Comparison of ENCODE assay signal across 8 cellular contexts in genomic region chr2:226800941-226801784, GRCh38. TPM values are rescaled to one million over a fixed set of nuclear protein-coding genes. Genes with fewer than 3 reads are reported as not detected.
DNase-seq lines count a peak whose midpoint lies in the region; ATAC-seq and TF ChIP-seq lines count a peak whose summit lies in the region.

No MANE protein-coding gene starts in this region.

- ATAC-seq in GM21381 (IDR thresholded peaks at IDR 0.05; ENCODE audit: unreplicated experiment), result peak; percentile 79
- ATAC-seq in activated naive CD8-positive, alpha-beta T cell treated with anti-CD3 and anti-CD28 coated beads, Interleukin-2, amount 10 ng/mL, durations not matched to agents 7 days and 5 days (ENCODE audit: low read depth), result peak; percentile 55
- peak; percentile 81 to 87 (median 85) for ATAC-seq in heart left ventricle

- no peak overlapping the region for H3K9ac ChIP-seq in HUES64 (ENCODE audit: low read depth, low read length)

- intact Hi-C loops in heart left ventricle (cut with DNase I), result loop anchor here (2.0 to 10.0 kb wide), 23 partner anchors 36 to 1134 kb away; partner anchors contain the start of gene RHBDD1 (in 1 of the 10)
- intact Hi-C loops in prostate gland (cut with DNase I), result loop anchor here (2.0 to 5.0 kb wide), 3 partner anchors 181 to 1130 kb away; no protein-coding TSS in a partner anchor
- intact Hi-C loops in uterus (cut with DNase I; ENCODE audit: low total_unique reads), result loop anchor here (10.0 kb wide), 1 partner anchor 1136 kb away; no protein-coding TSS in a partner anchor

- POLR2A ChIA-PET in activated naive CD8-positive, alpha-beta T cell treated with anti-CD3 and anti-CD28 coated beads, Interleukin-2, amount 10 ng/mL, durations not matched to agents 7 days and 5 days (lab: Charles Lee), result interaction anchor here (0.5 to 3.4 kb wide), 6 partner anchors 9 to 1136 kb away, joined by 4 to 30 read pairs (median 7); partner anchors contain the start of gene RHBDD1

- DNase-seq in D341Med (ENCODE audit: low spot score), result peak; percentile 90
- DNase-seq in SIG-M5 (lab: John Stamatoyannopoulos, UW), result peak; percentile 82
- peak; percentile 84 for DNase-seq in activated naive CD8-positive, alpha-beta T cell treated with anti-CD3 and anti-CD28 coated beads, Interleukin-2, amount 10 ng/mL, durations not matched to agents 7 days and 5 days
- peak; percentile 87 to 91 (median 88) for DNase-seq in heart left ventricle
- peak; percentile 82 for DNase-seq in prostate gland (ENCODE audit: low spot score)
- peak; percentile 89 to 91 for DNase-seq in uterus

- H3K27me3 Mint-ChIP-seq in activated naive CD8-positive, alpha-beta T cell treated with anti-CD3 and anti-CD28 coated beads, Interleukin-2, amount 10 ng/mL, durations not matched to agents 7 days and 5 days, result peaks cover 10% of the 10 kb centered on the region

- TF ChIP-seq CTCF in heart left ventricle (IDR thresholded peaks at IDR 0.05), result no peak
- TF ChIP-seq CTCF in prostate gland (IDR thresholded peaks at IDR 0.05), result peak in 2 of 4 experiments; percentile 20
- no peak for TF ChIP-seq CTCF in uterus (IDR thresholded peaks at IDR 0.05)

- peak overlapping the region; percentile 79 for H3K27ac Mint-ChIP-seq in activated naive CD8-positive, alpha-beta T cell treated with anti-CD3 and anti-CD28 coated beads, Interleukin-2, amount 10 ng/mL, durations not matched to agents 7 days and 5 days

- no peaks in the 10 kb centered on the region for H3K9me3 ChIP-seq in HUES64 (ENCODE audit: insufficient read depth, low read depth, low read length)
- H3K9me3 ChIP-seq in heart left ventricle, result no peaks in the 10 kb centered on the region
- H3K9me3 ChIP-seq in prostate gland, result no peaks in the 10 kb centered on the region
- no peaks in the 10 kb centered on the region for H3K9me3 ChIP-seq in uterus

- H3K4me1 ChIP-seq in HUES64 (ENCODE audit: insufficient read depth, low read length) (peaks cover 11% of the 10 kb centered on the region), heart left ventricle (peaks cover 0 to 46% (median 23%) of the 10 kb centered on the region in 12 donors), prostate gland (replicated peaks) (no peaks in the 10 kb centered on the region), uterus (no peaks in the 10 kb centered on the region)

- H3K36me3 Mint-ChIP-seq in activated naive CD8-positive, alpha-beta T cell treated with anti-CD3 and anti-CD28 coated beads, Interleukin-2, amount 10 ng/mL, durations not matched to agents 7 days and 5 days, result no peaks in the 10 kb centered on the region

- no peaks in the 10 kb centered on the region for H3K27me3 ChIP-seq in HUES64 (ENCODE audit: insufficient read depth, low read length)
- peaks cover 0 to 33% (median 0%) of the 10 kb centered on the region in 9 donors for H3K27me3 ChIP-seq in heart left ventricle
- H3K27me3 ChIP-seq in prostate gland (replicated peaks; ENCODE audit: insufficient read depth), result no peaks in the 10 kb centered on the region
- no peaks in the 10 kb centered on the region for H3K27me3 ChIP-seq in uterus

- peaks cover 21% of the 10 kb centered on the region for H3K4me1 Mint-ChIP-seq in activated naive CD8-positive, alpha-beta T cell treated with anti-CD3 and anti-CD28 coated beads, Interleukin-2, amount 10 ng/mL, durations not matched to agents 7 days and 5 days

- H3K9me3 Mint-ChIP-seq in activated naive CD8-positive, alpha-beta T cell treated with anti-CD3 and anti-CD28 coated beads, Interleukin-2, amount 10 ng/mL, durations not matched to agents 7 days and 5 days, result no peaks in the 10 kb centered on the region

- H3K27ac ChIP-seq in HUES64 (ENCODE audit: low read depth, low read length) (no peak overlapping the region), heart left ventricle (peak overlapping the region; percentile 66 to 98 (median 94)), prostate gland (peak overlapping the region; percentile 92 to 93), uterus (peak overlapping the region; percentile 93 to 96)

- peaks cover 20% of the 10 kb centered on the region for H3K36me3 ChIP-seq in HUES64 (ENCODE audit: insufficient read depth, low read length)
- H3K36me3 ChIP-seq in heart left ventricle, result peaks cover 0 to 9% (median 0%) of the 10 kb centered on the region in 9 donors
- no peaks in the 10 kb centered on the region for H3K36me3 ChIP-seq in prostate gland
- H3K36me3 ChIP-seq in uterus, result no peaks in the 10 kb centered on the region

- H3K4me3 ChIP-seq in HUES64 (ENCODE audit: low read length), result peak overlapping the region; percentile 76
- H3K4me3 ChIP-seq in heart left ventricle, result peak overlapping the region in 11 of 12 donors; percentile 6 to 97 (median 83)
- peak overlapping the region; percentile 52 to 60 for H3K4me3 ChIP-seq in prostate gland
- H3K4me3 ChIP-seq in uterus, result peak overlapping the region; percentile 67 to 69

- peak in 1 of 2 donors; percentile 81 for TF ChIP-seq POLR2A in heart left ventricle (IDR thresholded peaks at IDR 0.05)
- peak; percentile 71 for TF ChIP-seq POLR2A in prostate gland (IDR thresholded peaks at IDR 0.05)
- TF ChIP-seq POLR2A in uterus (IDR thresholded peaks at IDR 0.05), result peak; percentile 56 to 86

- 3% methylated on average over 33 of the region's 33 CpGs for WGBS in HUES64
- WGBS in heart left ventricle, 4 donors, result 7 to 31% (median 16%) methylated on average over 32 to 33 of the region's 33 CpGs
- WGBS in prostate gland, result 10% methylated on average over 33 of the region's 33 CpGs

- H3K4me3 Mint-ChIP-seq in activated naive CD8-positive, alpha-beta T cell treated with anti-CD3 and anti-CD28 coated beads, Interleukin-2, amount 10 ng/mL, durations not matched to agents 7 days and 5 days, result peak overlapping the region; percentile 89

RNA-seq across cellular contexts. Expression of gene IRS1, which starts 1.5 kb away (rescaled TPM):
- 10.6 TPM for polyA plus RNA-seq in HUES64 (2013, experiment 1 of 2)
- polyA plus RNA-seq in HUES64 (2013, experiment 2 of 2), result 11.2 TPM
- total RNA-seq in activated naive CD8-positive, alpha-beta T cell treated with anti-CD3 and anti-CD28 coated beads, Interleukin-2, amount 10 ng/mL, durations not matched to agents 7 days and 5 days, result 1 to 10 TPM; 6.5 to 8.0 TPM
- total RNA-seq in heart left ventricle, result 10 to 100 TPM; 13.4 to 45.8 (median 16.8) TPM
- 1 to 10 TPM; 5.0 to 6.5 TPM for polyA plus RNA-seq in heart left ventricle
- total RNA-seq in prostate gland, result 10 to 100 TPM; 37.6 to 40.6 TPM
- 10 to 100 TPM; 11.5 to 54.2 (median 29.5) TPM for total RNA-seq in uterus

RNA-seq across cellular contexts. Expression of gene RHBDD1, which starts 34.7 kb away (rescaled TPM):
- polyA plus RNA-seq in HUES64 (2013, experiment 1 of 2), result 11.1 TPM
- polyA plus RNA-seq in HUES64 (2013, experiment 2 of 2), result 15.4 TPM
- 10 to 100 TPM; 33.1 to 44.9 TPM for total RNA-seq in activated naive CD8-positive, alpha-beta T cell treated with anti-CD3 and anti-CD28 coated beads, Interleukin-2, amount 10 ng/mL, durations not matched to agents 7 days and 5 days
- 10 to 100 TPM; 12.5 to 44.5 (median 33.2) TPM for total RNA-seq in heart left ventricle
- 10 to 100 TPM in 1 of 2 donors, 1 to 10 TPM in 1; 4.7 to 13.4 TPM for polyA plus RNA-seq in heart left ventricle
- total RNA-seq in prostate gland, result 10 to 100 TPM; 16.5 to 33.5 TPM
- total RNA-seq in uterus, result 10 to 100 TPM; 19.5 to 91.5 (median 47.3) TPM
